ENCODE assay signal across 7 cellular contexts in the genomic region with DNA sequence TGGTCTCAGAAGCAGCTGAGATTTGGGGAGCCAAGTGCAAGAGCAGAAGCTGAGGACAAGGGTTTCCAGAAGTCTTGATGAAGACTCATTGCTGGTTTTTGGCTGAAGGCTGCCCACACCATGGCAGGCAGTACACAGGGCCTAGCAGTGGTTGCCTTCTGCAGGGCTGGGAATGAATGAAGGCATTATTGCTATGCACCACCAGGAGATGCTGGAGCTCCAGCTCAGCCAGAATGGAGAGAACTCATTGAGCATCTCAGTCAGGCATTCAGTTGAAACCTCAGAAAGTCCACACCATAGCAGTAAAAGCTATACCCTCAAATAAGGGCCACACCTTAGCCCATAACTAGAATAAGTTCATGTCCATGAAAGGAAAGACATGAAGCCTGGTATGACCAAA.
"Had no signal": no experiment of that assay in that cellular context is flagged by ENCODE, and none has a peak within 500 bp of the region (broad histone marks: within the 10 kb centered on the region; RNA-seq: fewer than 3 reads in every experiment).

No MANE protein-coding gene starts in this region.

- FAIRE-seq: HTR-8/SVneo had no signal

- ATAC-seq: GM23338 had no signal

- H2AFZ ChIP-seq: GM23338 had no signal

- H3K4me3 ChIP-seq: GM23338 had no signal

- H3K27ac ChIP-seq: HL-60, KMS-11 had no signal

- DNase-seq: H7, HCEC 1CT, KBM-7 had no signal

- H3K9ac ChIP-seq: KMS-11 had no signal

- H3K4me2 ChIP-seq: GM23338, KMS-11 had no signal
